In genomic region chr9:22052376-22052945, GRCh38 we compare ENCODE assay signal across 9 cellular contexts. TPM values are rescaled to one million over a fixed set of nuclear protein-coding genes. Genes with fewer than 3 reads are reported as not detected.
A peak's percentile ranks its signal among the peaks of the same experiment; 100 is the strongest.
DNase-seq lines count a peak whose midpoint lies in the region; ATAC-seq, FAIRE-seq and TF ChIP-seq lines count a peak whose summit lies in the region.
"Had no signal": no experiment of that assay in that cellular context is flagged by ENCODE, and none has a peak within 500 bp of the region (broad histone marks: within the 10 kb centered on the region; RNA-seq: fewer than 3 reads in every experiment).

No MANE protein-coding gene starts in this region.

- H3K27ac ChIP-seq in HEK293 (ENCODE audit: extremely low read depth, low read depth, low read length) = peak overlapping the region; percentile 64
- peak overlapping the region; percentile 68 for H3K27ac ChIP-seq in keratinocyte (ENCODE audit: control insufficient read depth, insufficient read depth, low read length)
- H3K27ac ChIP-seq: cardiac muscle cell had no signal

- POLR2A ChIA-PET in HEK293 (lab: Yijun Ruan, JAX) = interaction anchor here (0.5 to 2.3 kb wide), 5 partner anchors 44 to 250 kb away, joined by 3 to 9 read pairs (median 5); partner anchors contain the start of genes CDKN2B and MTAP
- POLR2A ChIA-PET in activated CD8-positive, alpha-beta T cell treated with anti-CD3 and anti-CD28 coated beads, Interleukin-2, amount 10 ng/mL, durations not matched to agents 7 days and 5 days (lab: Charles Lee) = interaction anchor here (0.9 to 1.4 kb wide), 2 partner anchors 13 to 27 kb away, joined by 3 to 4 read pairs; no protein-coding TSS in a partner anchor

- H3K9ac ChIP-seq in keratinocyte (ENCODE audit: control insufficient read depth, extremely low read depth, insufficient read depth, low read length) = peak overlapping the region; percentile 26

- peaks cover 5% of the 10 kb centered on the region for H3K27me3 Mint-ChIP-seq in activated CD8-positive, alpha-beta T cell treated with anti-CD3 and anti-CD28 coated beads, Interleukin-2, amount 10 ng/mL, durations not matched to agents 7 days and 5 days (ENCODE audit: low read depth)

- dilution Hi-C loops in keratinocyte (cut with MboI; ENCODE audit: extremely low pct_ligation_motif_present, low sequenced_read_pairs) = no loop called here

- TF ChIP-seq CTCF in HEK293 (tag by site-specific recombination; IDR thresholded peaks at IDR 0.05) (no peak), keratinocyte (optimal IDR thresholded peaks at IDR 0.05 in 1 of 3, IDR thresholded peaks at IDR 0.05 in 1 of 3, conservative IDR thresholded peaks at IDR 0.05 in 1 of 3; ENCODE audit: extremely low read depth in 1 of 3, insufficient read depth in 2 of 3, low read length in 3 of 3) (no peak), D721Med (IDR thresholded peaks at IDR 0.05; ENCODE audit: insufficient read depth, missing control alignments) (no peak)

- H3K4me3 Mint-ChIP-seq in activated CD8-positive, alpha-beta T cell treated with anti-CD3 and anti-CD28 coated beads, Interleukin-2, amount 10 ng/mL, durations not matched to agents 7 days and 5 days = peak overlapping the region; percentile 9

- FAIRE-seq in keratinocyte (lab: Jason Lieb, UNC) = peak; percentile 98
- no peak for FAIRE-seq in D721Med (lab: Jason Lieb, UNC)

- H3K4me1 Mint-ChIP-seq in activated CD8-positive, alpha-beta T cell treated with anti-CD3 and anti-CD28 coated beads, Interleukin-2, amount 10 ng/mL, durations not matched to agents 7 days and 5 days (ENCODE audit: low read depth) = peaks cover 75% of the 10 kb centered on the region

- H3K9me3 ChIP-seq in HEK293 (ENCODE audit: control insufficient read depth, insufficient read depth, low read depth, low read length) = no peaks in the 10 kb centered on the region
- no peaks in the 10 kb centered on the region for H3K9me3 ChIP-seq in keratinocyte (ENCODE audit: control insufficient read depth, low read depth, low read length)

- H3K36me3 ChIP-seq in HEK293 (ENCODE audit: control insufficient read depth in 2 of 2, insufficient read depth in 1 of 2, low read length in 2 of 2) (peaks cover 12 to 39% of the 10 kb centered on the region in 2 experiments), keratinocyte (ENCODE audit: control insufficient read depth in 2 of 2, extremely low read depth in 1 of 2, insufficient read depth in 2 of 2, low read length in 2 of 2) (no peaks in the 10 kb centered on the region)
- H3K36me3 ChIP-seq: cardiac muscle cell had no signal

- H3K36me3 Mint-ChIP-seq in activated CD8-positive, alpha-beta T cell treated with anti-CD3 and anti-CD28 coated beads, Interleukin-2, amount 10 ng/mL, durations not matched to agents 7 days and 5 days (ENCODE audit: low read depth) = peaks cover 63% of the 10 kb centered on the region

- peak; percentile 72 for ATAC-seq in activated CD8-positive, alpha-beta T cell treated with anti-CD3 and anti-CD28 coated beads, Interleukin-2, amount 10 ng/mL, durations not matched to agents 7 days and 5 days
- ATAC-seq in GM21576 (IDR thresholded peaks at IDR 0.05; ENCODE audit: unreplicated experiment) = no peak

- peaks cover 15% of the 10 kb centered on the region for H3K4me1 ChIP-seq in HEK293 (ENCODE audit: control insufficient read depth, insufficient read depth, low read length)
- H3K4me1 ChIP-seq in keratinocyte (ENCODE audit: control insufficient read depth, extremely low read depth, insufficient read depth, low read length) = peaks cover 34% of the 10 kb centered on the region

- no peaks in the 10 kb centered on the region for H3K9me3 Mint-ChIP-seq in activated CD8-positive, alpha-beta T cell treated with anti-CD3 and anti-CD28 coated beads, Interleukin-2, amount 10 ng/mL, durations not matched to agents 7 days and 5 days (ENCODE audit: insufficient read depth)

- H2AFZ ChIP-seq in keratinocyte (ENCODE audit: control insufficient read depth, low read length) = no peak overlapping the region

- H4K20me1 ChIP-seq in keratinocyte (ENCODE audit: control insufficient read depth, extremely low read depth, insufficient read depth, low read length) = no peaks in the 10 kb centered on the region

- H3K79me2 ChIP-seq in keratinocyte (ENCODE audit: control insufficient read depth, insufficient read depth, low read length) = no peaks in the 10 kb centered on the region

- peak overlapping the region; percentile 77 for H3K27ac Mint-ChIP-seq in activated CD8-positive, alpha-beta T cell treated with anti-CD3 and anti-CD28 coated beads, Interleukin-2, amount 10 ng/mL, durations not matched to agents 7 days and 5 days

- DNase-seq in Ammon's horn (ENCODE audit: low spot score) = peak; percentile 58
- DNase-seq in activated CD8-positive, alpha-beta T cell treated with anti-CD3 and anti-CD28 coated beads, Interleukin-2, amount 10 ng/mL, durations not matched to agents 7 days and 5 days = peak; percentile 65
- DNase-seq in keratinocyte (ENCODE audit: low read depth, low spot score) = peak; percentile 75
- DNase-seq in D721Med (ENCODE audit: insufficient read length, low spot score) = no peak
- DNase-seq in HuH-7.5 (ENCODE audit: low spot score) = no peak
- no peak for DNase-seq in NCI-H1092 treated with DMSO at 0.1 percent for 48 hours (lab: John Stamatoyannopoulos, UW)

- H3K4me2 ChIP-seq in keratinocyte (ENCODE audit: control insufficient read depth, extremely low read depth, insufficient read depth, low read depth, low read length) = peak overlapping the region; percentile 71

- no peaks in the 10 kb centered on the region for H3K27me3 ChIP-seq in keratinocyte (ENCODE audit: control insufficient read depth, extremely low read depth, insufficient read depth, low read length)
- H3K27me3 ChIP-seq: cardiac muscle cell had no signal

- no peaks in the 10 kb centered on the region for H3K9me1 ChIP-seq in keratinocyte (ENCODE audit: control insufficient read depth, extremely low read depth, insufficient read depth, low read length)

- no peak overlapping the region for H3K4me3 ChIP-seq in HEK293 (ENCODE audit: low read depth, low read length)
- peak overlapping the region in 1 of 3 experiments; percentile 47 for H3K4me3 ChIP-seq in keratinocyte (ENCODE audit: control insufficient read depth in 2 of 3, extremely low read depth in 1 of 3, insufficient read depth in 2 of 3, low read depth in 1 of 3, low read length in 3 of 3)
- H3K4me3 ChIP-seq: cardiac muscle cell had no signal

- CTCF ChIA-PET in HEK293 (lab: Yijun Ruan, JAX) = interaction anchor here (0.9 to 4.1 kb wide), 9 partner anchors 9 to 239 kb away, joined by 3 to 29 read pairs (median 10); partner anchors contain the start of gene CDKN2B
- CTCF ChIA-PET in activated CD8-positive, alpha-beta T cell treated with anti-CD3 and anti-CD28 coated beads, Interleukin-2, amount 10 ng/mL, durations not matched to agents 7 days and 5 days (lab: Charles Lee) = interaction anchor here (1.0 to 10.3 kb wide), 15 partner anchors 12 to 340 kb away, joined by 3 to 112 read pairs (median 9); no protein-coding TSS in a partner anchor

TF ChIP-seq in HEK293, 187 proteins besides CTCF, POLR2A, EP300 and RAD21 (continues in another document):
- TF ChIP-seq YY1 (tag by site-specific recombination; IDR thresholded peaks at IDR 0.05) (no peak), BCL11B (tag by site-specific recombination; IDR thresholded peaks at IDR 0.05; ENCODE audit: low read depth) (no peak), ZEB2 (tag by site-specific recombination; IDR thresholded peaks at IDR 0.05) (peak; percentile 66), EGR2 (tag by site-specific recombination; IDR thresholded peaks at IDR 0.05; ENCODE audit: low read depth) (peak; percentile 48), ZNF433 (tag by site-specific recombination; IDR thresholded peaks at IDR 0.05; ENCODE audit: low read depth) (no peak), YY2 (tag by site-specific recombination; IDR thresholded peaks at IDR 0.05) (no peak), SALL2 (tag by site-specific recombination; IDR thresholded peaks at IDR 0.05; ENCODE audit: borderline replicate concordance) (no peak), ZNF391 (tag by site-specific recombination; IDR thresholded peaks at IDR 0.05; ENCODE audit: borderline replicate concordance, low read depth) (no peak), ZNF549 (tag by site-specific recombination; IDR thresholded peaks at IDR 0.05) (0 out of 2 replicates have a peak, but pooled peaks have one; percentile 29)

RNA-seq across cellular contexts. Expression of gene CDKN2B, which starts 43.4 kb away (rescaled TPM):
- total RNA-seq in activated CD8-positive, alpha-beta T cell treated with anti-CD3 and anti-CD28 coated beads, Interleukin-2, amount 10 ng/mL, durations not matched to agents 7 days and 5 days = 1 to 10 TPM; 2.3 to 3.1 TPM
- 17.9 to 34.3 TPM (median 19.9 TPM) in 3 replicates for polyA plus RNA-seq in keratinocyte
- 48.0 TPM for polyA plus RNA-seq in keratinocyte (2011; ENCODE audit: low read depth)
- polyA plus RNA-seq in keratinocyte (2011; cell fraction: cytosol; rRNA removed) = 19.5 and 25.4 TPM in 2 replicates
- 70.7 and 78.3 TPM in 2 replicates for polyA plus RNA-seq in keratinocyte (2011; cell fraction: nucleus; rRNA removed)
- polyA plus RNA-seq in keratinocyte (2012; ENCODE audit: low replicate concordance) = 15.3 and 67.4 TPM in 2 replicates
- 5.9 to 22.6 TPM (median 17.3 TPM) in 3 replicates for polyA minus RNA-seq in keratinocyte
- polyA minus RNA-seq in keratinocyte (2011; cell fraction: cytosol; rRNA and poly(A)+ RNA removed) = 22.6 TPM
- 29.0 and 38.3 TPM in 2 replicates for polyA minus RNA-seq in keratinocyte (2011; cell fraction: nucleus; rRNA and poly(A)+ RNA removed)

RNA-seq across cellular contexts. Expression of gene CDKN2B-AS1, which starts 57.9 kb away (rescaled TPM):
- total RNA-seq in activated CD8-positive, alpha-beta T cell treated with anti-CD3 and anti-CD28 coated beads, Interleukin-2, amount 10 ng/mL, durations not matched to agents 7 days and 5 days = 1 to 10 TPM; 6.4 to 6.9 TPM
- 0.61 to 1.4 TPM (median 1.1 TPM) in 3 replicates for polyA plus RNA-seq in keratinocyte
- 0.47 TPM for polyA plus RNA-seq in keratinocyte (2011; ENCODE audit: low read depth)
- 0.35 and 0.73 TPM in 2 replicates for polyA plus RNA-seq in keratinocyte (2011; cell fraction: cytosol; rRNA removed)
- polyA plus RNA-seq in keratinocyte (2011; cell fraction: nucleus; rRNA removed) = 1.9 and 2.1 TPM in 2 replicates
- 0.33 and 0.52 TPM in 2 replicates for polyA plus RNA-seq in keratinocyte (2012; ENCODE audit: low replicate concordance)
- polyA minus RNA-seq in keratinocyte = 1.4 to 2.5 TPM in 2 of 3 replicates, not detected in the other
- polyA minus RNA-seq in keratinocyte (2011; cell fraction: cytosol; rRNA and poly(A)+ RNA removed) = not detected
- 2.3 and 5.0 TPM in 2 replicates for polyA minus RNA-seq in keratinocyte (2011; cell fraction: nucleus; rRNA and poly(A)+ RNA removed)
- total RNA-seq: cardiac muscle cell had no signal
- polyA plus RNA-seq: cardiac muscle cell had no signal

RNA-seq across cellular contexts. Expression of gene CDKN2A, which starts 58.3 kb away (rescaled TPM):
- 10 to 100 TPM; 32.9 to 39.7 TPM for total RNA-seq in activated CD8-positive, alpha-beta T cell treated with anti-CD3 and anti-CD28 coated beads, Interleukin-2, amount 10 ng/mL, durations not matched to agents 7 days and 5 days
- 65.1 to 125 TPM (median 65.3 TPM) in 3 replicates for polyA plus RNA-seq in keratinocyte
- polyA plus RNA-seq in keratinocyte (2011; ENCODE audit: low read depth) = 6.5 TPM
- 80.4 and 163 TPM in 2 replicates for polyA plus RNA-seq in keratinocyte (2011; cell fraction: cytosol; rRNA removed)
- 46.8 and 77.8 TPM in 2 replicates for polyA plus RNA-seq in keratinocyte (2011; cell fraction: nucleus; rRNA removed)
- 48.9 and 98.0 TPM in 2 replicates for polyA plus RNA-seq in keratinocyte (2012; ENCODE audit: low replicate concordance)
- 7.4 to 19.5 TPM (median 14.6 TPM) in 3 replicates for polyA minus RNA-seq in keratinocyte
- 207 TPM for polyA minus RNA-seq in keratinocyte (2011; cell fraction: cytosol; rRNA and poly(A)+ RNA removed)
- 23.7 and 31.8 TPM in 2 replicates for polyA minus RNA-seq in keratinocyte (2011; cell fraction: nucleus; rRNA and poly(A)+ RNA removed)
- polyA plus RNA-seq: cardiac muscle cell had no signal

Comparison
In these comparisons a context has a peak if more than half of its experiments do, and no peak if none do; other contexts are left out.
1. DNase-seq: peak in Ammon's horn (single experiment), activated CD8-positive, alpha-beta T cell treated with anti-CD3 and anti-CD28 coated beads, Interleukin-2, amount 10 ng/mL, durations not matched to agents 7 days and 5 days (single experiment) and keratinocyte (single experiment); none in D721Med (single experiment), HuH-7.5 (single experiment) and NCI-H1092 treated with DMSO at 0.1 percent for 48 hours (single experiment).